ENCODE assay signal across 4 cellular contexts in the genomic region with DNA sequence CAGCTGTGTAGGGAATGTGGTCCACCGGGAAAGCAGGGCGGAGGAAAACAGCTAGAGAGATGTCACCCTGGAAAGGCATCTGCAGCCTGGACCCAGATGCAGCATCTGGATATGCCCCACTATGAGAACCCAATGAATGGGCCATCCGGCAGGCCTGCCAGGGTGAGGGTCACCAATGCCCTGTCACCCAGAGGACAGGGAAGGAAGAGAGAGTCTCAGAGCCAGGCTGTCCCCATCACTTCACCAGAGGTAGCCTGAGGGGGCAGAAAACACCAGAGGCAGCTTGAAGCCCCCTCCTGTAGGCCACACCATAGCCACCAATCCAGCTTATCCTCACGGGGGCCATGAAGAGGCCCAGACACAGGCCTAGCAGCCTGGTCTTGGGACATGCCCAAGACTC.
"Had no signal": no experiment of that assay in that cellular context is flagged by ENCODE, and none has a peak within 500 bp of the region (broad histone marks: within the 10 kb centered on the region; RNA-seq: fewer than 3 reads in every experiment).

No MANE protein-coding gene starts in this region.

- H3K4me3 Mint-ChIP-seq: GM23338, H9 had no signal

- H3K4me1 Mint-ChIP-seq: GM23338, H9 had no signal

- H3K9me3 Mint-ChIP-seq: GM23338 had no signal

- DNase-seq: H9, HCEC 1CT, IMR-90 had no signal

- H3K27ac Mint-ChIP-seq: GM23338, H9 had no signal

- ATAC-seq: GM23338 had no signal
